Comparison of ENCODE assay signal across 9 cellular contexts in genomic region chr7:107166702-107167426, GRCh38. TPM values are rescaled to one million over a fixed set of nuclear protein-coding genes. Genes with fewer than 3 reads are reported as not detected.
DNase-seq lines count a peak whose midpoint lies in the region; ATAC-seq, FAIRE-seq and TF ChIP-seq lines count a peak whose summit lies in the region.
"Had no signal": no experiment of that assay in that cellular context is flagged by ENCODE, and none has a peak within 500 bp of the region (broad histone marks: within the 10 kb centered on the region; RNA-seq: fewer than 3 reads in every experiment).

No MANE protein-coding gene starts in this region.

- no peaks in the 10 kb centered on the region for H3K9me1 ChIP-seq in keratinocyte (ENCODE audit: control insufficient read depth, extremely low read depth, insufficient read depth, low read length)

- no peaks in the 10 kb centered on the region for H4K20me1 ChIP-seq in keratinocyte (ENCODE audit: control insufficient read depth, extremely low read depth, insufficient read depth, low read length)

- H3K4me1 Mint-ChIP-seq in activated CD4-positive, alpha-beta T cell treated with anti-CD3 and anti-CD28 coated beads, Interleukin-2, amount 10 ng/mL, durations not matched to agents 7 days and 5 days: peaks cover 27% of the 10 kb centered on the region
- H3K4me1 Mint-ChIP-seq in activated naive CD8-positive, alpha-beta T cell treated with anti-CD3 and anti-CD28 coated beads for 36 hours: peaks cover 15% of the 10 kb centered on the region

- peaks cover 18% of the 10 kb centered on the region for H3K79me2 ChIP-seq in keratinocyte (ENCODE audit: control insufficient read depth, insufficient read depth, low read length)

- no peak for TF ChIP-seq CTCF in keratinocyte (optimal IDR thresholded peaks at IDR 0.05 in 1 of 3, IDR thresholded peaks at IDR 0.05 in 1 of 3, conservative IDR thresholded peaks at IDR 0.05 in 1 of 3; ENCODE audit: extremely low read depth in 1 of 3, insufficient read depth in 2 of 3, low read length in 3 of 3)
- no peak for TF ChIP-seq CTCF in testis (IDR thresholded peaks at IDR 0.05)

- CTCF ChIA-PET in activated CD4-positive, alpha-beta T cell treated with anti-CD3 and anti-CD28 coated beads, Interleukin-2, amount 10 ng/mL, durations not matched to agents 7 days and 5 days (lab: Charles Lee): interaction anchor here (1.0 to 1.3 kb wide), 3 partner anchors 15 to 20 kb away, joined by 3 read pairs; no protein-coding TSS in a partner anchor

- peaks cover 6% of the 10 kb centered on the region for H3K36me3 Mint-ChIP-seq in activated CD4-positive, alpha-beta T cell treated with anti-CD3 and anti-CD28 coated beads, Interleukin-2, amount 10 ng/mL, durations not matched to agents 7 days and 5 days (ENCODE audit: low read depth)
- H3K36me3 Mint-ChIP-seq in activated naive CD8-positive, alpha-beta T cell treated with anti-CD3 and anti-CD28 coated beads for 36 hours: peaks cover 11% of the 10 kb centered on the region

- peak overlapping the region; percentile 99 for H3K27ac ChIP-seq in keratinocyte (ENCODE audit: control insufficient read depth, insufficient read depth, low read length)
- H3K27ac ChIP-seq in testis: peak overlapping the region; percentile 99

- H3K4me3 ChIP-seq in keratinocyte (ENCODE audit: control insufficient read depth in 2 of 3, extremely low read depth in 1 of 3, insufficient read depth in 2 of 3, low read depth in 1 of 3, low read length in 3 of 3) (peak overlapping the region; percentile 54 to 92 (median 75)), testis (peak overlapping the region; percentile 58 to 97)

- intact Hi-C loops in testis (cut with DNase I; ENCODE audit: low total_unique reads): no loop called here

- no peaks in the 10 kb centered on the region for H3K9me3 Mint-ChIP-seq in activated CD4-positive, alpha-beta T cell treated with anti-CD3 and anti-CD28 coated beads, Interleukin-2, amount 10 ng/mL, durations not matched to agents 7 days and 5 days
- H3K9me3 Mint-ChIP-seq in activated naive CD8-positive, alpha-beta T cell treated with anti-CD3 and anti-CD28 coated beads for 36 hours: no peaks in the 10 kb centered on the region

- H3K4me3 Mint-ChIP-seq in activated CD4-positive, alpha-beta T cell treated with anti-CD3 and anti-CD28 coated beads, Interleukin-2, amount 10 ng/mL, durations not matched to agents 7 days and 5 days: peak overlapping the region; percentile 95
- H3K4me3 Mint-ChIP-seq in activated naive CD8-positive, alpha-beta T cell treated with anti-CD3 and anti-CD28 coated beads for 36 hours: peak overlapping the region; percentile 99

- H3K9me3 ChIP-seq in keratinocyte (ENCODE audit: control insufficient read depth, low read depth, low read length): no peaks in the 10 kb centered on the region
- H3K9me3 ChIP-seq in testis: no peaks in the 10 kb centered on the region

- H3K27ac Mint-ChIP-seq in activated CD4-positive, alpha-beta T cell treated with anti-CD3 and anti-CD28 coated beads, Interleukin-2, amount 10 ng/mL, durations not matched to agents 7 days and 5 days: peak overlapping the region; percentile 99
- peak overlapping the region; percentile 99 for H3K27ac Mint-ChIP-seq in activated naive CD8-positive, alpha-beta T cell treated with anti-CD3 and anti-CD28 coated beads for 36 hours

- ATAC-seq in GM19395 (IDR thresholded peaks at IDR 0.05; ENCODE audit: unreplicated experiment): no peak

- no peak for DNase-seq in activated CD4-positive, alpha-beta T cell treated with anti-CD3 and anti-CD28 coated beads, Interleukin-2, amount 10 ng/mL, durations not matched to agents 7 days and 5 days
- no peak for DNase-seq in activated CD4-positive, alpha-beta T cell treated with anti-CD3 and anti-CD28 coated beads for 1 hour
- no peak for DNase-seq in activated naive CD8-positive, alpha-beta T cell treated with anti-CD3 and anti-CD28 coated beads for 36 hours
- DNase-seq in keratinocyte (ENCODE audit: low read depth, low spot score): no peak
- no peak for DNase-seq in testis
- no peak for DNase-seq in COLO668 (lab: John Stamatoyannopoulos, UW; ENCODE audit: unreplicated experiment)
- DNase-seq in OCI-M2 (lab: John Stamatoyannopoulos, UW; ENCODE audit: unreplicated experiment): no peak
- DNase-seq: activated gamma-delta T cell had no signal

- POLR2A ChIA-PET in activated CD4-positive, alpha-beta T cell treated with anti-CD3 and anti-CD28 coated beads, Interleukin-2, amount 10 ng/mL, durations not matched to agents 7 days and 5 days (lab: Charles Lee): no interaction called here

- 13 to 15% methylated on average over 6 of the region's 6 CpGs for WGBS in testis, 2 donors

- FAIRE-seq in keratinocyte (lab: Jason Lieb, UNC): no peak

- H3K27me3 ChIP-seq in keratinocyte (ENCODE audit: control insufficient read depth, extremely low read depth, insufficient read depth, low read length) (no peaks in the 10 kb centered on the region), testis (no peaks in the 10 kb centered on the region)

- dilution Hi-C loops in keratinocyte (cut with MboI; ENCODE audit: extremely low pct_ligation_motif_present, low sequenced_read_pairs): no loop called here

- H3K36me3 ChIP-seq in keratinocyte (ENCODE audit: control insufficient read depth in 2 of 2, extremely low read depth in 1 of 2, insufficient read depth in 2 of 2, low read length in 2 of 2) (no peaks in the 10 kb centered on the region), testis (ENCODE audit: low read depth, missing control alignments) (no peaks in the 10 kb centered on the region)

- H3K4me1 ChIP-seq in keratinocyte (ENCODE audit: control insufficient read depth, extremely low read depth, insufficient read depth, low read length) (peaks cover 6% of the 10 kb centered on the region), testis (peaks cover 11% of the 10 kb centered on the region)

- TF ChIP-seq POLR2A in testis (IDR thresholded peaks at IDR 0.05): no peak

- H3K4me2 ChIP-seq in keratinocyte (ENCODE audit: control insufficient read depth, extremely low read depth, insufficient read depth, low read depth, low read length): peak overlapping the region; percentile 98

- peak overlapping the region; percentile 85 for H2AFZ ChIP-seq in keratinocyte (ENCODE audit: control insufficient read depth, low read length)

- H3K9ac ChIP-seq in keratinocyte (ENCODE audit: control insufficient read depth, extremely low read depth, insufficient read depth, low read length): peak overlapping the region; percentile 99

- H3K27me3 Mint-ChIP-seq in activated CD4-positive, alpha-beta T cell treated with anti-CD3 and anti-CD28 coated beads, Interleukin-2, amount 10 ng/mL, durations not matched to agents 7 days and 5 days: peaks cover 7% of the 10 kb centered on the region
- H3K27me3 Mint-ChIP-seq in activated naive CD8-positive, alpha-beta T cell treated with anti-CD3 and anti-CD28 coated beads for 36 hours: peaks cover 4% of the 10 kb centered on the region

RNA-seq across cellular contexts. Expression of gene HBP1, which starts 1.9 kb away (rescaled TPM):
- 10 to 100 TPM; 34.4 to 34.8 TPM for total RNA-seq in activated CD4-positive, alpha-beta T cell treated with anti-CD3 and anti-CD28 coated beads, Interleukin-2, amount 10 ng/mL, durations not matched to agents 7 days and 5 days
- 10 to 100 TPM; 19.4 to 19.7 TPM for total RNA-seq in activated naive CD8-positive, alpha-beta T cell treated with anti-CD3 and anti-CD28 coated beads for 36 hours
- polyA plus RNA-seq in keratinocyte (26.3 to 42.8 TPM (median 36.3 TPM) in 3 replicates), testis (ENCODE audit: insufficient read depth, low read depth, low replicate concordance) (107 TPM)
- 93.0 TPM for polyA plus RNA-seq in keratinocyte (2011; ENCODE audit: low read depth)
- polyA plus RNA-seq in keratinocyte (2011; cell fraction: cytosol; rRNA removed): 23.7 and 42.5 TPM in 2 replicates
- polyA plus RNA-seq in keratinocyte (2011; cell fraction: nucleus; rRNA removed): 42.2 and 48.2 TPM in 2 replicates
- polyA plus RNA-seq in keratinocyte (2012; ENCODE audit: low replicate concordance): 20.4 and 73.5 TPM in 2 replicates
- polyA minus RNA-seq in keratinocyte: 11.6 to 54.4 TPM (median 40.9 TPM) in 3 replicates
- 21.9 TPM for polyA minus RNA-seq in keratinocyte (2011; cell fraction: cytosol; rRNA and poly(A)+ RNA removed)
- 32.6 and 60.5 TPM in 2 replicates for polyA minus RNA-seq in keratinocyte (2011; cell fraction: nucleus; rRNA and poly(A)+ RNA removed)
- 100 to 1,000 TPM; 127 to 134 TPM for total RNA-seq in testis
